Comparison of ENCODE assay signal across 8 cellular contexts in genomic region chr19:47190167-47190727, GRCh38. TPM values are rescaled to one million over a fixed set of nuclear protein-coding genes. Genes with fewer than 3 reads are reported as not detected.
A peak's percentile ranks its signal among the peaks of the same experiment; 100 is the strongest.
DNase-seq lines count a peak whose midpoint lies in the region; FAIRE-seq and TF ChIP-seq lines count a peak whose summit lies in the region.

No MANE protein-coding gene starts in this region.

- DNase-seq in AG04450 (ENCODE audit: low read depth, low spot score) = no peak
- peak; percentile 46 for DNase-seq in NCI-H2227 (lab: John Stamatoyannopoulos, UW; ENCODE audit: unreplicated experiment)
- DNase-seq in activated T-helper 9 cell treated with anti-CD3 and anti-CD28 coated beads, Interleukin-2, amount 50 U/mL, for 16 hours (ENCODE audit: low read depth) = peak; percentile 39
- peak; percentile 58 to 80 for DNase-seq in foreskin fibroblast
- DNase-seq in posterior cingulate gyrus = peak; percentile 16 to 87 (median 52)
- DNase-seq in ureter (ENCODE audit: low spot score) = peak; percentile 52
- no peak for DNase-seq in NCI-H1417 treated with DMSO at 0.1 percent for 48 hours (lab: John Stamatoyannopoulos, UW)
- DNase-seq in GM12892 (ENCODE audit: insufficient read length) = no peak

- POLR2A ChIA-PET in AG04450 (lab: Yijun Ruan, JAX) = interaction anchor here (0.6 to 1.5 kb wide), 3 partner anchors 9 to 20 kb away, joined by 3 to 5 read pairs (median 4); no protein-coding TSS in a partner anchor

- FAIRE-seq in GM12892 (lab: Jason Lieb, UNC) = no peak

- CTCF ChIA-PET in AG04450 (lab: Charles Lee) = interaction anchor here (0.9 to 2.2 kb wide), 4 partner anchors 20 to 54 kb away, joined by 3 to 8 read pairs (median 5); no protein-coding TSS in a partner anchor

- no peak for TF ChIP-seq POLR2A in GM12892 (IDR thresholded peaks at IDR 0.05; ENCODE audit: low read depth, low read length)

- peak overlapping the region; percentile 77 for H3K27ac ChIP-seq in AG04450 (ENCODE audit: low read depth, low read length)

- H3K27me3 ChIP-seq in AG04450 (ENCODE audit: control insufficient read depth, insufficient read depth, low read length) = no peaks in the 10 kb centered on the region

- TF ChIP-seq CTCF in AG04450 (IDR thresholded peaks at IDR 0.05; ENCODE audit: low read depth, low read length) = no peak
- TF ChIP-seq CTCF in foreskin fibroblast (IDR thresholded peaks at IDR 0.05; ENCODE audit: low read depth, low read length) = no peak

- intact Hi-C loops in posterior cingulate gyrus (cut with DNase I) = no loop called here

- H3K9me3 ChIP-seq in AG04450 (ENCODE audit: control insufficient read depth, insufficient read depth, low read length) = no peaks in the 10 kb centered on the region

- H3K4me3 ChIP-seq in AG04450 (ENCODE audit: low read depth, low read length) = no peak overlapping the region
- H3K4me3 ChIP-seq in foreskin fibroblast (ENCODE audit: low read depth in 1 of 2, low read length in 2 of 2) = no peak overlapping the region

RNA-seq across cellular contexts. Expression of gene BBC3, which starts 40.8 kb away (rescaled TPM):
- 3.6 and 4.4 TPM in 2 replicates for polyA plus RNA-seq in AG04450 (2011; rRNA removed)
- 3.6 and 4.5 TPM in 2 replicates for polyA minus RNA-seq in AG04450 (2011; rRNA and poly(A)+ RNA removed)
- total RNA-seq in ureter = 9.9 TPM
- polyA plus RNA-seq in GM12892 (2012; ENCODE audit: missing spikeins) = 6.5 TPM

RNA-seq across cellular contexts. Expression of gene SAE1, which starts 59.6 kb away (rescaled TPM):
- polyA plus RNA-seq in AG04450 (2011; rRNA removed) = 142 and 165 TPM in 2 replicates
- polyA minus RNA-seq in AG04450 (2011; rRNA and poly(A)+ RNA removed) = 62.8 and 63.5 TPM in 2 replicates
- total RNA-seq in ureter = 56.9 TPM
- 109 TPM for polyA plus RNA-seq in GM12892 (2012; ENCODE audit: missing spikeins)

Comparison
In these comparisons a context has a peak if more than half of its experiments do, and no peak if none do; other contexts are left out.
1. DNase-seq: peak in NCI-H2227 (single experiment), activated T-helper 9 cell treated with anti-CD3 and anti-CD28 coated beads, Interleukin-2, amount 50 U/mL, for 16 hours (single experiment), foreskin fibroblast (2 of 2), posterior cingulate gyrus (10 of 10) and ureter (single experiment); none in AG04450 (single experiment), NCI-H1417 treated with DMSO at 0.1 percent for 48 hours (single experiment) and GM12892 (single experiment).